ENCODE assay signal across 17 cellular contexts in genomic region chr4:123535037-123535748, GRCh38.
A peak's percentile ranks its signal among the peaks of the same experiment; 100 is the strongest.
DNase-seq lines count a peak whose midpoint lies in the region; ATAC-seq and TF ChIP-seq lines count a peak whose summit lies in the region.
"Had no signal": no experiment of that assay in that cellular context is flagged by ENCODE, and none has a peak within 500 bp of the region (broad histone marks: within the 10 kb centered on the region; RNA-seq: fewer than 3 reads in every experiment).

No MANE protein-coding gene starts in this region.

- no peak overlapping the region for H3K4me3 Mint-ChIP-seq in activated naive CD8-positive, alpha-beta T cell treated with anti-CD3 and anti-CD28 coated beads, Interleukin-2, amount 10 ng/mL, durations not matched to agents 7 days and 5 days
- H3K4me3 Mint-ChIP-seq in activated naive CD8-positive, alpha-beta T cell treated with anti-CD3 and anti-CD28 coated beads, Interleukin-2, amount 50 U/mL, for 24 hours: no peak overlapping the region
- no peak overlapping the region for H3K4me3 Mint-ChIP-seq in effector memory CD8-positive, alpha-beta T cell
- H3K4me3 Mint-ChIP-seq: CD4-positive, alpha-beta T cell; HFFc6; IgD-negative memory B cell had no signal

- H3K4me1 ChIP-seq in Loucy (ENCODE audit: insufficient read depth, low read length, poor library complexity, severe bottlenecking): peaks cover 17% of the 10 kb centered on the region
- H3K4me1 ChIP-seq: A549 had no signal

- peaks cover 16% of the 10 kb centered on the region for H3K36me3 Mint-ChIP-seq in activated naive CD8-positive, alpha-beta T cell treated with anti-CD3 and anti-CD28 coated beads, Interleukin-2, amount 10 ng/mL, durations not matched to agents 7 days and 5 days
- H3K36me3 Mint-ChIP-seq in activated naive CD8-positive, alpha-beta T cell treated with anti-CD3 and anti-CD28 coated beads, Interleukin-2, amount 50 U/mL, for 24 hours (ENCODE audit: low read depth): no peaks in the 10 kb centered on the region
- no peaks in the 10 kb centered on the region for H3K36me3 Mint-ChIP-seq in effector memory CD8-positive, alpha-beta T cell (ENCODE audit: insufficient read depth)
- H3K36me3 Mint-ChIP-seq: IgD-negative memory B cell had no signal

- H3K4me1 Mint-ChIP-seq in activated naive CD8-positive, alpha-beta T cell treated with anti-CD3 and anti-CD28 coated beads, Interleukin-2, amount 10 ng/mL, durations not matched to agents 7 days and 5 days: peaks cover 23% of the 10 kb centered on the region
- peaks cover 27% of the 10 kb centered on the region for H3K4me1 Mint-ChIP-seq in activated naive CD8-positive, alpha-beta T cell treated with anti-CD3 and anti-CD28 coated beads, Interleukin-2, amount 50 U/mL, for 24 hours
- peaks cover 0 to 8% of the 10 kb centered on the region in 2 donors for H3K4me1 Mint-ChIP-seq in effector memory CD8-positive, alpha-beta T cell (ENCODE audit: low read depth in 2 of 2)

- H3K27ac Mint-ChIP-seq in activated naive CD8-positive, alpha-beta T cell treated with anti-CD3 and anti-CD28 coated beads, Interleukin-2, amount 10 ng/mL, durations not matched to agents 7 days and 5 days: no peak overlapping the region
- no peak overlapping the region for H3K27ac Mint-ChIP-seq in activated naive CD8-positive, alpha-beta T cell treated with anti-CD3 and anti-CD28 coated beads, Interleukin-2, amount 50 U/mL, for 24 hours
- H3K27ac Mint-ChIP-seq in effector memory CD8-positive, alpha-beta T cell: peak overlapping the region; percentile 55 to 59
- H3K27ac Mint-ChIP-seq: CD4-positive, alpha-beta T cell; HFFc6; IgD-negative memory B cell had no signal

- no peak overlapping the region for H3K9ac ChIP-seq in Loucy (ENCODE audit: low read depth, low read length, poor library complexity, severe bottlenecking)

- POLR2A ChIA-PET in activated naive CD8-positive, alpha-beta T cell treated with anti-CD3 and anti-CD28 coated beads, Interleukin-2, amount 10 ng/mL, durations not matched to agents 7 days and 5 days (lab: Charles Lee): no interaction called here

- no peak overlapping the region for H2AFZ ChIP-seq in Loucy (ENCODE audit: low read length)

- no peaks in the 10 kb centered on the region for H4K20me1 ChIP-seq in Loucy (ENCODE audit: insufficient read depth, low read length, poor library complexity, severe bottlenecking)

- H3K36me3 ChIP-seq in Loucy (ENCODE audit: insufficient read depth, low read length): no peaks in the 10 kb centered on the region

- H3K79me2 ChIP-seq in Loucy (ENCODE audit: insufficient read depth, low read length): no peaks in the 10 kb centered on the region

- H3K9me2 ChIP-seq in Loucy (replicated peaks; ENCODE audit: low read depth, low read length): no peaks in the 10 kb centered on the region

- H3K4me3 ChIP-seq in Loucy (ENCODE audit: low read length, poor library complexity, severe bottlenecking): no peak overlapping the region
- no peak overlapping the region for H3K4me3 ChIP-seq in foreskin fibroblast (ENCODE audit: low read depth in 1 of 2, low read length in 2 of 2)
- H3K4me3 ChIP-seq: A549 had no signal

- 0 out of 2 replicates have a peak, but pooled peaks cover 5% of the 10 kb centered on the region for H3K9me3 ChIP-seq in Loucy (ENCODE audit: insufficient read depth, low read depth, low read length)
- H3K9me3 ChIP-seq: A549 had no signal

- no peaks in the 10 kb centered on the region for H3K27me3 ChIP-seq in Loucy (ENCODE audit: insufficient read depth, low read length, poor library complexity, severe bottlenecking)

- H3K27me3 Mint-ChIP-seq in activated naive CD8-positive, alpha-beta T cell treated with anti-CD3 and anti-CD28 coated beads, Interleukin-2, amount 10 ng/mL, durations not matched to agents 7 days and 5 days: no peaks in the 10 kb centered on the region
- H3K27me3 Mint-ChIP-seq in activated naive CD8-positive, alpha-beta T cell treated with anti-CD3 and anti-CD28 coated beads, Interleukin-2, amount 50 U/mL, for 24 hours: no peaks in the 10 kb centered on the region
- H3K27me3 Mint-ChIP-seq in effector memory CD8-positive, alpha-beta T cell: no peaks in the 10 kb centered on the region
- H3K27me3 Mint-ChIP-seq: CD4-positive, alpha-beta T cell; IgD-negative memory B cell had no signal

- 0 out of 2 replicates have a peak, but pooled peaks cover 3% of the 10 kb centered on the region for H3F3A ChIP-seq in Loucy (ENCODE audit: low read depth)

- no peak for TF ChIP-seq CTCF in Loucy (conservative IDR thresholded peaks at IDR 0.05; ENCODE audit: low read length)
- no peak for TF ChIP-seq CTCF in foreskin fibroblast (IDR thresholded peaks at IDR 0.05; ENCODE audit: low read depth, low read length)

- H3K4me2 ChIP-seq in Loucy (ENCODE audit: low read depth, low read length, poor library complexity, severe bottlenecking): peak overlapping the region; percentile 9
- H3K4me2 ChIP-seq: A549 had no signal

- ATAC-seq in activated naive CD8-positive, alpha-beta T cell treated with anti-CD3 and anti-CD28 coated beads, Interleukin-2, amount 10 ng/mL, durations not matched to agents 7 days and 5 days (ENCODE audit: low read depth): peak; percentile 53
- no peak for ATAC-seq in activated naive CD8-positive, alpha-beta T cell treated with anti-CD3 and anti-CD28 coated beads, Interleukin-2, amount 50 U/mL, for 24 hours
- peak; percentile 82 for ATAC-seq in effector memory CD8-positive, alpha-beta T cell (replicated peaks)
- ATAC-seq: A549, HCT116 had no signal

- H3K9me3 Mint-ChIP-seq in activated naive CD8-positive, alpha-beta T cell treated with anti-CD3 and anti-CD28 coated beads, Interleukin-2, amount 10 ng/mL, durations not matched to agents 7 days and 5 days: peaks cover 6% of the 10 kb centered on the region
- no peaks in the 10 kb centered on the region for H3K9me3 Mint-ChIP-seq in activated naive CD8-positive, alpha-beta T cell treated with anti-CD3 and anti-CD28 coated beads, Interleukin-2, amount 50 U/mL, for 24 hours
- H3K9me3 Mint-ChIP-seq in effector memory CD8-positive, alpha-beta T cell: no peaks in the 10 kb centered on the region
- H3K9me3 Mint-ChIP-seq: CD4-positive, alpha-beta T cell; IgD-negative memory B cell had no signal

- no peak for DNase-seq in activated naive CD8-positive, alpha-beta T cell treated with anti-CD3 and anti-CD28 coated beads, Interleukin-2, amount 10 ng/mL, durations not matched to agents 7 days and 5 days
- DNase-seq in activated naive CD8-positive, alpha-beta T cell treated with anti-CD3 and anti-CD28 coated beads, Interleukin-2, amount 50 U/mL, for 24 hours: no peak
- no peak for DNase-seq in effector memory CD8-positive, alpha-beta T cell
- DNase-seq in foreskin fibroblast (no peak), SHP77 treated with DMSO at 0.1 percent for 48 hours (lab: John Stamatoyannopoulos, UW) (no peak), T-helper 9 cell (no peak)
- DNase-seq: Calu3; CD4-positive, alpha-beta T cell; DMS79 treated with DMSO at 0.1 percent for 48 hours; GF-D8; GOT3; H7; HFFc6 had no signal

Comparison
In these comparisons a context has a peak if more than half of its experiments do, and no peak if none do; other contexts are left out.
1. H3K27ac Mint-ChIP-seq: peak in effector memory CD8-positive, alpha-beta T cell (2 of 2); none in activated naive CD8-positive, alpha-beta T cell treated with anti-CD3 and anti-CD28 coated beads, Interleukin-2, amount 10 ng/mL, durations not matched to agents 7 days and 5 days (single experiment) and activated naive CD8-positive, alpha-beta T cell treated with anti-CD3 and anti-CD28 coated beads, Interleukin-2, amount 50 U/mL, for 24 hours (single experiment).